In the genomic region with DNA sequence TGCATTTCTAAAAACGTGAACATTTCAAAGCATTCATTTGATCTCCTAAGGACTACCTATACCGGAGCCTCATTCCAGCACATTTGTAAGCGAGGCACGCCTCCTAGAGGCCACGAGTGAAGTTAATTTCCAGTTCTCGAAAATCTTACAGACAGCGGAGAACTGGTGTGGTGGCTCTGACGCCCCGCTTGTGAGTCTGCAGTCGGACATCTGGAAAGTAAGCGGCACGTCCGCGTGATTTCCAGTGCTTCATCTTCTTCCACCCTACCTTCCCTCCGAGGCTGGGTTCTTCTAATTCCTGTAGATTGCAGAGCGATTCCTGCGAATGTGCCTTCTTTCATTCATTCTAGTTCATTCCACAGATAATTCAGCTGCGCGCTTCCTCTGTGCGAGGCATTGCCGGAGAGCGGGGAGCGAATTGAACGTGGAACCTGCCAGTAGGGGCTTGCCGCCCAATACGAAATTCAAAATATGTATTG, we compare ENCODE assay signal across 8 cellular contexts. TPM values are rescaled to one million over a fixed set of nuclear protein-coding genes. Genes with fewer than 3 reads are reported as not detected.
DNase-seq lines count a peak whose midpoint lies in the region; ATAC-seq and TF ChIP-seq lines count a peak whose summit lies in the region.

No MANE protein-coding gene starts in this region.

- H3K4me3 Mint-ChIP-seq in CD4-positive, alpha-beta T cell = peak overlapping the region; percentile 97
- peak overlapping the region; percentile 97 for H3K4me3 Mint-ChIP-seq in activated CD8-positive, alpha-beta T cell treated with anti-CD3 and anti-CD28 coated beads for 36 hours
- H3K4me3 Mint-ChIP-seq in effector memory CD8-positive, alpha-beta T cell = peak overlapping the region; percentile 94 to 96
- peak overlapping the region; percentile 98 for H3K4me3 Mint-ChIP-seq in memory B cell

- CTCF ChIA-PET in CD4-positive, alpha-beta T cell (lab: Charles Lee) = interaction anchor here (0.6 to 3.6 kb wide), 9 partner anchors 9 to 413 kb away, joined by 3 to 41 read pairs (median 4); partner anchors contain the start of gene RAB23
- CTCF ChIA-PET in activated CD8-positive, alpha-beta T cell treated with anti-CD3 and anti-CD28 coated beads for 36 hours (lab: Charles Lee) = interaction anchor here (0.6 to 6.8 kb wide), 42 partner anchors 9 to 466 kb away, joined by 3 to 138 read pairs (median 4); partner anchors contain the start of genes BEND6 and RAB23

- peak overlapping the region; percentile 37 for H3K27ac ChIP-seq in CD4-positive, alpha-beta T cell (ENCODE audit: low read depth, low read length)

- peaks cover 36% of the 10 kb centered on the region for H3K36me3 Mint-ChIP-seq in CD4-positive, alpha-beta T cell (ENCODE audit: low read depth)
- H3K36me3 Mint-ChIP-seq in activated CD8-positive, alpha-beta T cell treated with anti-CD3 and anti-CD28 coated beads for 36 hours (ENCODE audit: low read depth) = peaks cover 31% of the 10 kb centered on the region
- peaks cover 6% of the 10 kb centered on the region for H3K36me3 Mint-ChIP-seq in effector memory CD8-positive, alpha-beta T cell (ENCODE audit: insufficient read depth)
- H3K36me3 Mint-ChIP-seq in memory B cell = peaks cover 12% of the 10 kb centered on the region

- H3K27me3 Mint-ChIP-seq in CD4-positive, alpha-beta T cell = no peaks in the 10 kb centered on the region
- no peaks in the 10 kb centered on the region for H3K27me3 Mint-ChIP-seq in activated CD8-positive, alpha-beta T cell treated with anti-CD3 and anti-CD28 coated beads for 36 hours
- peaks cover 7 to 11% of the 10 kb centered on the region in 2 donors for H3K27me3 Mint-ChIP-seq in effector memory CD8-positive, alpha-beta T cell
- H3K27me3 Mint-ChIP-seq in memory B cell = no peaks in the 10 kb centered on the region

- peak; percentile 64 to 81 (median 74) for DNase-seq in CD4-positive, alpha-beta T cell
- DNase-seq in NCI-H774 (lab: John Stamatoyannopoulos, UW) (peak; percentile 81), memory B cell (ENCODE audit: low spot score in 2 of 2) (peak; percentile 71 to 73)
- peak; percentile 90 for DNase-seq in activated CD8-positive, alpha-beta T cell treated with anti-CD3 and anti-CD28 coated beads for 36 hours
- peak; percentile 74 to 79 (median 75) for DNase-seq in effector memory CD8-positive, alpha-beta T cell
- DNase-seq in stimulated activated CD8-positive, alpha-beta memory T cell treated with anti-CD3 and anti-CD28 coated beads, Interleukin-12 subunit alpha, Interleukin-12 subunit beta, amount 100 ng/mL, for 4 hours (ENCODE audit: low read depth) = peak; percentile 61

- H3K27ac Mint-ChIP-seq in CD4-positive, alpha-beta T cell = peak overlapping the region; percentile 84
- peak overlapping the region; percentile 98 for H3K27ac Mint-ChIP-seq in activated CD8-positive, alpha-beta T cell treated with anti-CD3 and anti-CD28 coated beads for 36 hours
- H3K27ac Mint-ChIP-seq in effector memory CD8-positive, alpha-beta T cell = peak overlapping the region; percentile 91 to 94
- H3K27ac Mint-ChIP-seq in memory B cell = peak overlapping the region; percentile 92

- H3K9me3 ChIP-seq in CD4-positive, alpha-beta T cell (ENCODE audit: control insufficient read depth, low read length) = no peaks in the 10 kb centered on the region

- H3K4me1 Mint-ChIP-seq in CD4-positive, alpha-beta T cell (ENCODE audit: low read depth) = peaks cover 35% of the 10 kb centered on the region
- peaks cover 28% of the 10 kb centered on the region for H3K4me1 Mint-ChIP-seq in activated CD8-positive, alpha-beta T cell treated with anti-CD3 and anti-CD28 coated beads for 36 hours (ENCODE audit: low read depth)
- H3K4me1 Mint-ChIP-seq in effector memory CD8-positive, alpha-beta T cell (ENCODE audit: low read depth in 2 of 2) = peaks cover 19 to 24% of the 10 kb centered on the region in 2 donors
- peaks cover 24% of the 10 kb centered on the region for H3K4me1 Mint-ChIP-seq in memory B cell

- H3K9me3 Mint-ChIP-seq in CD4-positive, alpha-beta T cell = no peaks in the 10 kb centered on the region
- H3K9me3 Mint-ChIP-seq in activated CD8-positive, alpha-beta T cell treated with anti-CD3 and anti-CD28 coated beads for 36 hours = no peaks in the 10 kb centered on the region
- H3K9me3 Mint-ChIP-seq in effector memory CD8-positive, alpha-beta T cell = no peaks in the 10 kb centered on the region
- H3K9me3 Mint-ChIP-seq in memory B cell = no peaks in the 10 kb centered on the region

- ATAC-seq in CD4-positive, alpha-beta T cell (ENCODE audit: poor library complexity) = peak; percentile 83
- ATAC-seq in GM19372 (IDR thresholded peaks at IDR 0.05; ENCODE audit: low read depth, unreplicated experiment) (peak; percentile 79), HG03558 (IDR thresholded peaks at IDR 0.05; ENCODE audit: extremely low read depth, unreplicated experiment) (peak; percentile 84), memory B cell (ENCODE audit: low read depth) (peak; percentile 82)
- ATAC-seq in activated CD8-positive, alpha-beta T cell treated with anti-CD3 and anti-CD28 coated beads for 36 hours = peak; percentile 90
- peak; percentile 85 for ATAC-seq in effector memory CD8-positive, alpha-beta T cell (replicated peaks)

- TF ChIP-seq CTCF in CD4-positive, alpha-beta T cell (IDR thresholded peaks at IDR 0.05) = peak; percentile 93
- TF ChIP-seq CTCF in activated CD8-positive, alpha-beta T cell treated with anti-CD3 and anti-CD28 coated beads for 36 hours (IDR thresholded peaks at IDR 0.05) = peak; percentile 61

- POLR2A ChIA-PET in CD4-positive, alpha-beta T cell (lab: Charles Lee) = interaction anchor here (0.6 to 1.9 kb wide), 9 partner anchors 125 to 775 kb away, joined by 3 to 14 read pairs (median 6); partner anchors contain the start of gene BAG2
- POLR2A ChIA-PET in activated CD8-positive, alpha-beta T cell treated with anti-CD3 and anti-CD28 coated beads for 36 hours (lab: Charles Lee) = interaction anchor here (1.1 to 1.2 kb wide), 3 partner anchors 33 to 414 kb away, joined by 3 to 4 read pairs (median 3); partner anchors contain the start of gene BAG2

- intact Hi-C loops in CD4-positive, alpha-beta T cell (cut with DNase I, micrococcal nuclease) = loop anchor here (1.0 to 10.0 kb wide), 16 partner anchors 48 to 959 kb away; partner anchors contain the start of gene BAG2 (in 2 of the 2)
- intact Hi-C loops in activated CD8-positive, alpha-beta T cell treated with anti-CD3 and anti-CD28 coated beads for 36 hours (cut with micrococcal nuclease) = loop anchor here (2.0 to 10.0 kb wide), 5 partner anchors 49 to 414 kb away; partner anchors contain the start of gene BAG2

- no peaks in the 10 kb centered on the region for H3K27me3 ChIP-seq in CD4-positive, alpha-beta T cell (ENCODE audit: control insufficient read depth, insufficient read depth, low read length)

RNA-seq across cellular contexts. Expression of gene PRIM2, which starts 0.8 kb away (rescaled TPM):
- total RNA-seq in CD4-positive, alpha-beta T cell = 1 to 10 TPM; 8.6 to 8.9 TPM
- 10 to 100 TPM; 41.8 to 42.0 TPM for total RNA-seq in activated CD8-positive, alpha-beta T cell treated with anti-CD3 and anti-CD28 coated beads for 36 hours

Comparison
In these comparisons a context has a peak if more than half of its experiments do, and no peak if none do; other contexts are left out.
1. Peak in every context shown above with its lines: DNase-seq, ATAC-seq and H3K27ac ChIP-seq.
2. RNA of gene PRIM2, which starts 0.8 kb away (total RNA-seq): 41.8 to 42.0 TPM in activated CD8-positive, alpha-beta T cell treated with anti-CD3 and anti-CD28 coated beads for 36 hours; 8.6 to 8.9 TPM in CD4-positive, alpha-beta T cell; every median in the first group is over 4 times any median in the second.